1 cellular context compared by ENCODE assay signal in the genomic region with DNA sequence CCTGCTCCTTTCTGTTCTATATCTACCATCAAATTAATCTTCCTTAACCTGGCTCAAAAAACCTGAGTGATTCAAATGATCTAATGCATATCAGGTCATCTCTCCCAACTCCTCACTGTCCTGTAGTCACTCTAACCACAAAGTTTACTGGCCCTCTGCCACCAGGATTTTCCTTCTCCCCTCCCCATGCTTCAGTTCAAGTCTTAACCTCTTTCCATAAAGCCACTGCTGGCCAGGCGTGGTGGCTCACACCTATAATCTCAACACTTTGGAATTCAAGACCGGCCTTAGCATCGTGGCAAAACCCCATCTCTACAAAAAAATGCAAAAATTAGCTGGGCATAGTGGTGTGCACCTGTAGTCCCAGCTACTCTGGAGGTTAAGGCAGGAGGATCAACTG.
A peak's percentile ranks its signal among the peaks of the same experiment; 100 is the strongest.
TF ChIP-seq lines count a peak whose summit lies in the region.

No MANE protein-coding gene starts in this region.

TF ChIP-seq in SK-N-SH, 30 proteins besides CTCF, POLR2A, EP300 and RAD21 (continued from another document):
- no peak for TF ChIP-seq ZBTB33 (IDR thresholded peaks at IDR 0.05; ENCODE audit: borderline replicate concordance, low read depth)
- TF ChIP-seq MXI1 (IDR thresholded peaks at IDR 0.05; ENCODE audit: low read depth, low read length): no peak
- TF ChIP-seq, protein P1, sequence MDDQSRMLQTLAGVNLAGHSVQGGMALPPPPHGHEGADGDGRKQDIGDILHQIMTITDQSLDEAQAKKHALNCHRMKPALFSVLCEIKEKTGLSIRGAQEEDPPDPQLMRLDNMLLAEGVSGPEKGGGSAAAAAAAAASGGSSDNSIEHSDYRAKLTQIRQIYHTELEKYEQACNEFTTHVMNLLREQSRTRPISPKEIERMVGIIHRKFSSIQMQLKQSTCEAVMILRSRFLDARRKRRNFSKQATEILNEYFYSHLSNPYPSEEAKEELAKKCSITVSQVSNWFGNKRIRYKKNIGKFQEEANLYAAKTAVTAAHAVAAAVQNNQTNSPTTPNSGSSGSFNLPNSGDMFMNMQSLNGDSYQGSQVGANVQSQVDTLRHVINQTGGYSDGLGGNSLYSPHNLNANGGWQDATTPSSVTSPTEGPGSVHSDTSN (IDR thresholded peaks at IDR 0.05): peak; percentile 19; the same call in 1 of the 2 replicates
- TF ChIP-seq FOSL2 (IDR thresholded peaks at IDR 0.05; ENCODE audit: borderline replicate concordance, low read depth): no peak
- TF ChIP-seq JUND (IDR thresholded peaks at IDR 0.05): 0 out of 2 replicates have a peak, but pooled peaks have one; percentile 19
- TF ChIP-seq EZH2phosphoT487 (IDR thresholded peaks at IDR 0.05; ENCODE audit: borderline replicate concordance, low read depth): no peak
